Comparison of ENCODE assay signal across 1 cellular context in genomic region chr1:147669475-147670318, GRCh38.
TF ChIP-seq lines count a peak whose summit lies in the region.

No MANE protein-coding gene starts in this region.

TF ChIP-seq in HepG2, 621 proteins besides CTCF, POLR2A, EP300 and RAD21 (continued from another document and continues in another):
- no peak; the same call in 1 of the 2 replicates for TF ChIP-seq SRF (IDR thresholded peaks at IDR 0.05; ENCODE audit: low read depth, low read length)
- no peak for TF ChIP-seq CAMTA2 (CRISPR knock-in tag; IDR thresholded peaks at IDR 0.05; ENCODE audit: borderline replicate concordance)
- no peak for TF ChIP-seq MED8 (CRISPR knock-in tag; IDR thresholded peaks at IDR 0.05; ENCODE audit: insufficient replicate concordance)
- no peak for TF ChIP-seq ZNF772 (CRISPR knock-in tag; IDR thresholded peaks at IDR 0.05)
- no peak for TF ChIP-seq CEBPG (CRISPR knock-in tag; IDR thresholded peaks at IDR 0.05)
- TF ChIP-seq SNAI1 (CRISPR knock-in tag; IDR thresholded peaks at IDR 0.05; ENCODE audit: borderline replicate concordance): no peak
- no peak for TF ChIP-seq FOXP1 (IDR thresholded peaks at IDR 0.05)
- no peak for TF ChIP-seq FOXP1 (CRISPR knock-in tag; IDR thresholded peaks at IDR 0.05)
- no peak for TF ChIP-seq ZNF567 (CRISPR knock-in tag; IDR thresholded peaks at IDR 0.05; ENCODE audit: borderline replicate concordance)
- no peak for TF ChIP-seq CSRNP2 (CRISPR knock-in tag; conservative IDR thresholded peaks at IDR 0.05; ENCODE audit: low read depth)
- no peak for TF ChIP-seq U2AF2 (IDR thresholded peaks at IDR 0.05; ENCODE audit: low read depth, low read length)
- TF ChIP-seq ZUFSP (CRISPR knock-in tag; IDR thresholded peaks at IDR 0.05; ENCODE audit: borderline replicate concordance): no peak
- TF ChIP-seq ZNF326 (CRISPR knock-in tag; IDR thresholded peaks at IDR 0.05; ENCODE audit: borderline replicate concordance): no peak
- TF ChIP-seq ZNF747 (CRISPR knock-in tag; IDR thresholded peaks at IDR 0.05; ENCODE audit: borderline replicate concordance): no peak
- no peak for TF ChIP-seq TRIM24 (CRISPR knock-in tag; IDR thresholded peaks at IDR 0.05)
- peak; percentile 58; the same call in 1 of the 2 replicates for TF ChIP-seq ZNF609 (CRISPR knock-in tag; IDR thresholded peaks at IDR 0.05; ENCODE audit: borderline replicate concordance)
- no peak for TF ChIP-seq MATR3 (CRISPR knock-in tag; IDR thresholded peaks at IDR 0.05)
- TF ChIP-seq AGO1 (IDR thresholded peaks at IDR 0.05; ENCODE audit: low read depth, low read length, poor library complexity, severe bottlenecking): no peak
- TF ChIP-seq ARID3A (IDR thresholded peaks at IDR 0.05; ENCODE audit: low read depth, low read length): no peak
- TF ChIP-seq RBFOX2 (IDR thresholded peaks at IDR 0.05; ENCODE audit: low read depth, low read length): peak; percentile 86
- no peak for TF ChIP-seq ZNF780A (CRISPR knock-in tag; IDR thresholded peaks at IDR 0.05)
- peak; percentile 62; the same call in 1 of the 2 replicates for TF ChIP-seq YEATS4 (CRISPR knock-in tag; IDR thresholded peaks at IDR 0.05; ENCODE audit: borderline replicate concordance)
- TF ChIP-seq ZFP1 (CRISPR knock-in tag; IDR thresholded peaks at IDR 0.05): no peak
- TF ChIP-seq SRY (CRISPR knock-in tag; IDR thresholded peaks at IDR 0.05): peak; percentile 90
- peak; percentile 34; the same call in 1 of the 2 replicates for TF ChIP-seq BRD4 (CRISPR knock-in tag; IDR thresholded peaks at IDR 0.05)
- peak; percentile 20; the same call in 1 of the 2 replicates for TF ChIP-seq BORCS8-MEF2B (CRISPR knock-in tag; IDR thresholded peaks at IDR 0.05)
- TF ChIP-seq ZNF644 (CRISPR knock-in tag; IDR thresholded peaks at IDR 0.05; ENCODE audit: low read depth): no peak
- TF ChIP-seq EED (CRISPR knock-in tag; IDR thresholded peaks at IDR 0.05): 0 out of 2 replicates have a peak, but pooled peaks have one; percentile 41
- 0 out of 2 replicates have a peak, but pooled peaks have one; percentile 20 for TF ChIP-seq GATAD2A (CRISPR knock-in tag; IDR thresholded peaks at IDR 0.05)
- TF ChIP-seq ZNF101 (CRISPR knock-in tag; IDR thresholded peaks at IDR 0.05; ENCODE audit: borderline replicate concordance, low read depth): 0 out of 2 replicates have a peak, but pooled peaks have one; percentile 34
- TF ChIP-seq ATM (IDR thresholded peaks at IDR 0.05; ENCODE audit: borderline replicate concordance): no peak
- TF ChIP-seq ZNF580 (CRISPR knock-in tag; IDR thresholded peaks at IDR 0.05; ENCODE audit: borderline replicate concordance, low read depth): no peak; the same call in 1 of the 2 replicates
- no peak for TF ChIP-seq ZNF382 (CRISPR knock-in tag; IDR thresholded peaks at IDR 0.05; ENCODE audit: borderline replicate concordance)
- peak; percentile 85 for TF ChIP-seq ZNF782 (CRISPR knock-in tag; IDR thresholded peaks at IDR 0.05; ENCODE audit: borderline replicate concordance)
- no peak for TF ChIP-seq THYN1 (CRISPR knock-in tag; IDR thresholded peaks at IDR 0.05; ENCODE audit: borderline replicate concordance, low read depth)
- TF ChIP-seq ZHX2 (IDR thresholded peaks at IDR 0.05; ENCODE audit: low read depth): no peak
- TF ChIP-seq ZHX2 (CRISPR knock-in tag; IDR thresholded peaks at IDR 0.05; ENCODE audit: borderline replicate concordance): no peak
- TF ChIP-seq NR2F2 (IDR thresholded peaks at IDR 0.05; ENCODE audit: borderline replicate concordance, low read depth): no peak
- no peak for TF ChIP-seq ZNF335 (CRISPR knock-in tag; IDR thresholded peaks at IDR 0.05)
- TF ChIP-seq HNF1A (IDR thresholded peaks at IDR 0.05; ENCODE audit: low read depth): no peak
- TF ChIP-seq HNF1A (CRISPR knock-in tag; IDR thresholded peaks at IDR 0.05; ENCODE audit: borderline replicate concordance): no peak; the same call in 1 of the 2 replicates
- TF ChIP-seq MXI1 (IDR thresholded peaks at IDR 0.05; ENCODE audit: borderline replicate concordance, low read depth, low read length): no peak
